Comparison of ENCODE assay signal across 2 cellular contexts in the genomic region with DNA sequence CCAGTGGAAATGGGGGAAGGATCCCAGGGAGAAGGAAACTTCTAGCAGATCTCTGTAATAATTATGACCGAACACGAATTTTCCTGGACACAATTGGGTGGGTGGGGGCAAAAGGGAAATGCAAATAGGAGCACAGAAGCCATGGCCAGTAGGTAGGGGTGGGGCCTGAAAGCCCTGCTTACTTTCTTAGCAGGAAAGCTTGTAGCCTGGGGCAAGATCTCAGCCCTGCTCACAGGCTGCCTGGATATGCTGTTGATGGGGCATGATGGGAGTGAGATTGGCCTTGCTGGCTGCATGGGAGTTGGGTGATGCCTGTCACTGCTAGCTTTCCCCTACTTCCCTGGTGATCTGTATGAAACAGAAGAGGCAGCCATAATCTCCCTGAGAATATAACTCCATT.
TF ChIP-seq lines count a peak whose summit lies in the region.

No MANE protein-coding gene starts in this region.

TF ChIP-seq in WTC11, 78 proteins besides CTCF, POLR2A, EP300 and RAD21:
- TF ChIP-seq NR2C2 (CRISPR knock-in tag; IDR thresholded peaks at IDR 0.05) (no peak), RORB (CRISPR knock-in tag; IDR thresholded peaks at IDR 0.05) (no peak), TEAD4 (CRISPR knock-in tag; IDR thresholded peaks at IDR 0.05) (no peak), NR1H2 (CRISPR knock-in tag; IDR thresholded peaks at IDR 0.05) (no peak)

TF ChIP-seq in HepG2, 621 proteins besides CTCF, POLR2A, EP300 and RAD21:
- TF ChIP-seq RARA (CRISPR knock-in tag; IDR thresholded peaks at IDR 0.05) (no peak), ZNF256 (CRISPR knock-in tag; conservative IDR thresholded peaks at IDR 0.05) (no peak), ZNF501 (CRISPR knock-in tag; IDR thresholded peaks at IDR 0.05) (0 out of 2 replicates have a peak, but pooled peaks have one; percentile 7), MTA1 (CRISPR knock-in tag; IDR thresholded peaks at IDR 0.05; ENCODE audit: borderline replicate concordance) (no peak), ZNF446 (CRISPR knock-in tag; IDR thresholded peaks at IDR 0.05) (no peak), HMGXB3 (CRISPR knock-in tag; IDR thresholded peaks at IDR 0.05; ENCODE audit: borderline replicate concordance) (no peak), ZBTB25 (CRISPR knock-in tag; IDR thresholded peaks at IDR 0.05) (no peak), SUZ12 (IDR thresholded peaks at IDR 0.05; ENCODE audit: low read depth, low read length) (no peak), CSRNP1 (CRISPR knock-in tag; IDR thresholded peaks at IDR 0.05) (no peak), HIVEP1 (CRISPR knock-in tag; IDR thresholded peaks at IDR 0.05) (no peak), RBM22 (optimal IDR thresholded peaks at IDR 0.05; ENCODE audit: low read length) (no peak), ZBTB3 (CRISPR knock-in tag; IDR thresholded peaks at IDR 0.05; ENCODE audit: borderline replicate concordance, low read depth) (no peak), PCBP1 (IDR thresholded peaks at IDR 0.05; ENCODE audit: borderline replicate concordance, low read depth, low read length) (no peak), THAP7 (CRISPR knock-in tag; IDR thresholded peaks at IDR 0.05) (no peak), ZFP62 (CRISPR knock-in tag; IDR thresholded peaks at IDR 0.05) (no peak), ZNF263 (CRISPR knock-in tag; IDR thresholded peaks at IDR 0.05) (no peak), ZNF614 (CRISPR knock-in tag; IDR thresholded peaks at IDR 0.05; ENCODE audit: borderline replicate concordance) (no peak), HNF4G (IDR thresholded peaks at IDR 0.05; ENCODE audit: borderline replicate concordance, low read depth, low read length) (0 out of 2 replicates have a peak, but pooled peaks have one; percentile 2), HNF4G (CRISPR knock-in tag; IDR thresholded peaks at IDR 0.05; ENCODE audit: borderline replicate concordance, low read depth) (no peak), MXD4 (CRISPR knock-in tag; IDR thresholded peaks at IDR 0.05) (no peak), ZNF292 (CRISPR knock-in tag; IDR thresholded peaks at IDR 0.05; ENCODE audit: borderline replicate concordance, low read depth) (peak; percentile 49; the same call in 1 of the 2 replicates), RXRB (CRISPR knock-in tag; IDR thresholded peaks at IDR 0.05; ENCODE audit: borderline replicate concordance) (no peak), MIER2 (CRISPR knock-in tag; IDR thresholded peaks at IDR 0.05) (no peak), E2F2 (CRISPR knock-in tag; IDR thresholded peaks at IDR 0.05; ENCODE audit: borderline replicate concordance) (no peak)
- TF ChIP-seq, protein P1, sequence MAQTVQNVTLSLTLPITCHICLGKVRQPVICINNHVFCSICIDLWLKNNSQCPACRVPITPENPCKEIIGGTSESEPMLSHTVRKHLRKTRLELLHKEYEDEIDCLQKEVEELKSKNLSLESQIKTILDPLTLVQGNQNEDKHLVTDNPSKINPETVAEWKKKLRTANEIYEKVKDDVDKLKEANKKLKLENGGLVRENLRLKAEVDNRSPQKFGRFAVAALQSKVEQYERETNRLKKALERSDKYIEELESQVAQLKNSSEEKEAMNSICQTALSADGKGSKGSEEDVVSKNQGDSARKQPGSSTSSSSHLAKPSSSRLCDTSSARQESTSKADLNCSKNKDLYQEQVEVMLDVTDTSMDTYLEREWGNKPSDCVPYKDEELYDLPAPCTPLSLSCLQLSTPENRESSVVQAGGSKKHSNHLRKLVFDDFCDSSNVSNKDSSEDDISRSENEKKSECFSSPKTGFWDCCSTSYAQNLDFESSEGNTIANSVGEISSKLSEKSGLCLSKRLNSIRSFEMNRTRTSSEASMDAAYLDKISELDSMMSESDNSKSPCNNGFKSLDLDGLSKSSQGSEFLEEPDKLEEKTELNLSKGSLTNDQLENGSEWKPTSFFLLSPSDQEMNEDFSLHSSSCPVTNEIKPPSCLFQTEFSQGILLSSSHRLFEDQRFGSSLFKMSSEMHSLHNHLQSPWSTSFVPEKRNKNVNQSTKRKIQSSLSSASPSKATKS (CRISPR knock-in tag; IDR thresholded peaks at IDR 0.05): no peak
- TF ChIP-seq, protein P2, sequence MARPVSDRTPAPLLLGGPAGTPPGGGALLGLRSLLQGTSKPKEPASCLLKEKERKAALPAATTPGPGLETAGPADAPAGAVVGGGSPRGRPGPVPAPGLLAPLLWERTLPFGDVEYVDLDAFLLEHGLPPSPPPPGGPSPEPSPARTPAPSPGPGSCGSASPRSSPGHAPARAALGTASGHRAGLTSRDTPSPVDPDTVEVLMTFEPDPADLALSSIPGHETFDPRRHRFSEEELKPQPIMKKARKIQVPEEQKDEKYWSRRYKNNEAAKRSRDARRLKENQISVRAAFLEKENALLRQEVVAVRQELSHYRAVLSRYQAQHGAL (CRISPR knock-in tag; IDR thresholded peaks at IDR 0.05; ENCODE audit: not compliant biosample characterization): no peak
- TF ChIP-seq, protein P3, sequence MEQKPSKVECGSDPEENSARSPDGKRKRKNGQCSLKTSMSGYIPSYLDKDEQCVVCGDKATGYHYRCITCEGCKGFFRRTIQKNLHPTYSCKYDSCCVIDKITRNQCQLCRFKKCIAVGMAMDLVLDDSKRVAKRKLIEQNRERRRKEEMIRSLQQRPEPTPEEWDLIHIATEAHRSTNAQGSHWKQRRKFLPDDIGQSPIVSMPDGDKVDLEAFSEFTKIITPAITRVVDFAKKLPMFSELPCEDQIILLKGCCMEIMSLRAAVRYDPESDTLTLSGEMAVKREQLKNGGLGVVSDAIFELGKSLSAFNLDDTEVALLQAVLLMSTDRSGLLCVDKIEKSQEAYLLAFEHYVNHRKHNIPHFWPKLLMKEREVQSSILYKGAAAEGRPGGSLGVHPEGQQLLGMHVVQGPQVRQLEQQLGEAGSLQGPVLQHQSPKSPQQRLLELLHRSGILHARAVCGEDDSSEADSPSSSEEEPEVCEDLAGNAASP (CRISPR knock-in tag; IDR thresholded peaks at IDR 0.05; ENCODE audit: borderline replicate concordance): no peak
TF ChIP-seq in HepG2: peak in this region for 3.
